In genomic region chr4:73527196-73527595, GRCh38 we compare ENCODE assay signal across 20 cellular contexts. TPM values are rescaled to one million over a fixed set of nuclear protein-coding genes. Genes with fewer than 3 reads are reported as not detected.
DNase-seq lines count a peak whose midpoint lies in the region; ATAC-seq and TF ChIP-seq lines count a peak whose summit lies in the region.
"Had no signal": no experiment of that assay in that cellular context is flagged by ENCODE, and none has a peak within 500 bp of the region (broad histone marks: within the 10 kb centered on the region; RNA-seq: fewer than 3 reads in every experiment).

No MANE protein-coding gene starts in this region.

- no peaks in the 10 kb centered on the region for H3K36me3 Mint-ChIP-seq in activated T-helper 17 cell treated with anti-CD3 and anti-CD28 coated beads, Interleukin-2, amount 50 U/mL, for 72 hours (ENCODE audit: low read depth)
- H3K36me3 Mint-ChIP-seq: activated CD4-positive, alpha-beta memory T cell treated with anti-CD3 and anti-CD28 coated beads for 36 hours had no signal

- H3K27me3 Mint-ChIP-seq in activated T-helper 17 cell treated with anti-CD3 and anti-CD28 coated beads, Interleukin-2, amount 50 U/mL, for 72 hours: no peaks in the 10 kb centered on the region
- H3K27me3 Mint-ChIP-seq: activated CD4-positive, alpha-beta memory T cell treated with anti-CD3 and anti-CD28 coated beads for 36 hours; central memory CD8-positive, alpha-beta T cell had no signal

- no peak overlapping the region for H3K4me3 ChIP-seq in heart right ventricle
- H3K4me3 ChIP-seq: BLaER1 treated with 17β-estradiol and CSF1 and Interleukin-3, amounts not matched to agents 10 nM and 100 nM; lower lobe of right lung had no signal

- DNase-seq in NCI-H1105 treated with DMSO at 0.1 percent for 48 hours (lab: John Stamatoyannopoulos, UW): no peak
- DNase-seq in heart right ventricle: no peak
- DNase-seq: activated CD4-positive, alpha-beta memory T cell treated with anti-CD3 and anti-CD28 coated beads for 36 hours; endodermal cell; HFFc6; lower lobe of right lung; NCI-H146; NCI-H446 had no signal

- TF ChIP-seq CTCF in heart right ventricle (IDR thresholded peaks at IDR 0.05): no peak

- H3K4me3 Mint-ChIP-seq in activated T-helper 17 cell treated with anti-CD3 and anti-CD28 coated beads, Interleukin-2, amount 50 U/mL, for 72 hours: no peak overlapping the region
- H3K4me3 Mint-ChIP-seq: activated CD4-positive, alpha-beta memory T cell treated with anti-CD3 and anti-CD28 coated beads for 36 hours; central memory CD8-positive, alpha-beta T cell; endodermal cell; HFFc6; nephron had no signal

- peak; percentile 50 for ATAC-seq in GM19328 (IDR thresholded peaks at IDR 0.05; ENCODE audit: unreplicated experiment)
- ATAC-seq in GM21825 (IDR thresholded peaks at IDR 0.05; ENCODE audit: unreplicated experiment): peak; percentile 68
- ATAC-seq in HG03159 (IDR thresholded peaks at IDR 0.05; ENCODE audit: unreplicated experiment): peak; percentile 74
- ATAC-seq in HG03039 (IDR thresholded peaks at IDR 0.05; ENCODE audit: unreplicated experiment): no peak
- no peak for ATAC-seq in activated T-helper 17 cell treated with anti-CD3 and anti-CD28 coated beads, Interleukin-2, amount 50 U/mL, for 72 hours (replicated peaks)
- no peak for ATAC-seq in heart right ventricle
- ATAC-seq: lower lobe of right lung had no signal

- H3K27ac ChIP-seq in heart right ventricle: no peak overlapping the region
- H3K27ac ChIP-seq: BLaER1 treated with 17β-estradiol and CSF1 and Interleukin-3, amounts not matched to agents 10 nM and 100 nM; lower lobe of right lung had no signal

- intact Hi-C loops in heart right ventricle (cut with DNase I): no loop called here

- 61 to 74% methylated on average over 1 of the region's 1 CpG for WGBS in heart right ventricle, 2 donors

- no peak overlapping the region for H3K27ac Mint-ChIP-seq in activated T-helper 17 cell treated with anti-CD3 and anti-CD28 coated beads, Interleukin-2, amount 50 U/mL, for 72 hours
- H3K27ac Mint-ChIP-seq: activated CD4-positive, alpha-beta memory T cell treated with anti-CD3 and anti-CD28 coated beads for 36 hours; endodermal cell; HFFc6; nephron had no signal

- H3K4me1 ChIP-seq in heart right ventricle: no peaks in the 10 kb centered on the region
- H3K4me1 ChIP-seq: BLaER1 treated with 17β-estradiol and CSF1 and Interleukin-3, amounts not matched to agents 10 nM and 100 nM; lower lobe of right lung had no signal

- H3K9me3 ChIP-seq in heart right ventricle: no peaks in the 10 kb centered on the region
- H3K9me3 ChIP-seq: BLaER1 treated with 17β-estradiol and CSF1 and Interleukin-3, amounts not matched to agents 10 nM and 100 nM; lower lobe of right lung had no signal

- no peaks in the 10 kb centered on the region for H3K36me3 ChIP-seq in heart right ventricle
- H3K36me3 ChIP-seq: BLaER1 treated with 17β-estradiol and CSF1 and Interleukin-3, amounts not matched to agents 10 nM and 100 nM; lower lobe of right lung had no signal

- H3K27me3 ChIP-seq in heart right ventricle: peaks cover 0 to 4% (median 0%) of the 10 kb centered on the region in 7 donors
- H3K27me3 ChIP-seq: BLaER1 treated with 17β-estradiol and CSF1 and Interleukin-3, amounts not matched to agents 10 nM and 100 nM had no signal

- H3K4me1 Mint-ChIP-seq in activated T-helper 17 cell treated with anti-CD3 and anti-CD28 coated beads, Interleukin-2, amount 50 U/mL, for 72 hours: no peaks in the 10 kb centered on the region
- H3K4me1 Mint-ChIP-seq: central memory CD8-positive, alpha-beta T cell; nephron had no signal

- H3K9me3 Mint-ChIP-seq in activated T-helper 17 cell treated with anti-CD3 and anti-CD28 coated beads, Interleukin-2, amount 50 U/mL, for 72 hours: no peaks in the 10 kb centered on the region
- H3K9me3 Mint-ChIP-seq: activated CD4-positive, alpha-beta memory T cell treated with anti-CD3 and anti-CD28 coated beads for 36 hours; central memory CD8-positive, alpha-beta T cell; endodermal cell; HFFc6; nephron had no signal

RNA-seq across cellular contexts. Expression of gene AFM, which starts 45.7 kb away (rescaled TPM):
- total RNA-seq in activated T-helper 17 cell treated with anti-CD3 and anti-CD28 coated beads, Interleukin-2, amount 50 U/mL, for 72 hours: not detected
- total RNA-seq in heart right ventricle: not detected
- polyA plus RNA-seq in heart right ventricle: not detected
- total RNA-seq: activated CD4-positive, alpha-beta memory T cell treated with anti-CD3 and anti-CD28 coated beads for 36 hours; endodermal cell; fibroblast of villous mesenchyme; HFFc6; lower lobe of right lung; renal cortical epithelial cell; SK-MEL-5 had no signal
- polyA plus RNA-seq: adipose tissue had no signal

Comparison
In these comparisons a context has a peak if more than half of its experiments do, and no peak if none do; other contexts are left out.
1. ATAC-seq: peak in GM19328 (single experiment), GM21825 (single experiment) and HG03159 (single experiment); none in HG03039 (single experiment), activated T-helper 17 cell treated with anti-CD3 and anti-CD28 coated beads, Interleukin-2, amount 50 U/mL, for 72 hours (single experiment) and heart right ventricle (0 of 8).